Comparison of ENCODE assay signal across 1 cellular context in the genomic region with DNA sequence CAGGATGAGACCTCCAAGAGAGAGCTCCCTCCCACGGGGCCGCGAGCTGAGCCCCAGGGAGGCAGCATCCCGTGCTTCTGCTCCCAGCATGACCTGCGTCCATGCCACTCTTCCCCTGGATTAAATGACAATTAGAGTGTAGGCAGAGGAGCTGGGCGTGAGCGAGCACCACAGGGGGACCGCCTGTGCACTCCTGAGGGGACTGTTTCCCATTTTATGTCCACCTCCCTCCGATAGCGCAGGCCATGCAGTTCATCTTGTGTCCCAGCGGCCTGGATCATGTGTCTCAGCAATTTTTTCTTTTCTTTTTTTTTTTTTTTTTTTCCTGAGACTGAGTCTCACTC.
TF ChIP-seq lines count a peak whose summit lies in the region.

No MANE protein-coding gene starts in this region.

TF ChIP-seq in HEK293, 187 proteins besides CTCF, POLR2A, EP300 and RAD21:
- TF ChIP-seq ZNF280C (tag by site-specific recombination; IDR thresholded peaks at IDR 0.05) (no peak), ZFHX2 (tag by site-specific recombination; conservative IDR thresholded peaks at IDR 0.05) (peak; percentile 47; the same call in 1 of the 2 replicates), GLIS1 (tag by site-specific recombination; IDR thresholded peaks at IDR 0.05) (peak; percentile 61; the same call in 1 of the 2 replicates), ZIC2 (tag by site-specific recombination; IDR thresholded peaks at IDR 0.05) (peak; percentile 94), EGR2 (tag by site-specific recombination; IDR thresholded peaks at IDR 0.05; ENCODE audit: low read depth) (peak; percentile 74)
